13 cellular contexts compared by ENCODE assay signal in the genomic region with DNA sequence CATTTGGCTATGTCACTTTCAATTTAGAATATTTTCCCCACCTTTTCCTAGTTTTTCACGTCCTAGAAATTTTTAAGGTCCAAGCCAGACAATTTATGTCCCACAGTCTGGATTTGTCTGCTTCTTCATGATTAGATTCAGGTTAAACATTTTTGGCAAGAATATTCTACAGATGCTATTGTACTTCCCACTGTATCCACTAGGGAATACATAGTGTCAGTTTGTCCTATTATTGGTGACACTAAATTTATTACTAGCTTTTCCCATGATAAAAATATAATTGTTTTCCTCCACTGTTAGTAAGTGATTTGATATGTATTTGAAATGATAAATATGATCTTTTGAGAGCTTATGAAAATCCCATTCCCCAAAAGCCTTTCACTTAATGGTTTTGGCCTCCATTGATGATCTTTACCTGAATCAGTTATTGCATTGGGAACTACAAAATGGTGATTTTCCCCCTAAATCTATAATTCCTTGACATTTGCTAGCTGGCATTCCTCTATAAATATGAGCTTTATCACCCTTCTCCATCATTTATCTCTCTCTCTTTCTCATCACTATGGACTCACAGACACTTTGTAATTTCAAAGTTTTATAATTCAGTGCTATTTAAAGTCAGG. TPM values are rescaled to one million over a fixed set of nuclear protein-coding genes. Genes with fewer than 3 reads are reported as not detected.
DNase-seq lines count a peak whose midpoint lies in the region; ATAC-seq, FAIRE-seq and TF ChIP-seq lines count a peak whose summit lies in the region.
"Had no signal": no experiment of that assay in that cellular context is flagged by ENCODE, and none has a peak within 500 bp of the region (broad histone marks: within the 10 kb centered on the region; RNA-seq: fewer than 3 reads in every experiment).

No MANE protein-coding gene starts in this region.

- H3K9me3 ChIP-seq in A673 (ENCODE audit: low read depth, low read length, poor library complexity, severe bottlenecking) = no peaks in the 10 kb centered on the region
- no peaks in the 10 kb centered on the region for H3K9me3 ChIP-seq in hepatocyte (ENCODE audit: low read depth)

- no peaks in the 10 kb centered on the region for H4K20me1 ChIP-seq in hepatocyte (ENCODE audit: insufficient read depth, poor library complexity, severe bottlenecking)

- H3K9me2 ChIP-seq in hepatocyte (replicated peaks; ENCODE audit: insufficient read depth) = no peaks in the 10 kb centered on the region

- POLR2A ChIA-PET in A673 (lab: Charles Lee; ENCODE audit: low non-redundant PET) = no interaction called here

- H3K27me3 ChIP-seq in A673 (replicated peaks; ENCODE audit: insufficient read depth, low read depth, low read length, poor library complexity) (no peaks in the 10 kb centered on the region), hepatocyte (no peaks in the 10 kb centered on the region)

- H3K4me1 ChIP-seq in A673 (ENCODE audit: insufficient read depth, low read length, poor library complexity, severe bottlenecking) (no peaks in the 10 kb centered on the region), hepatocyte (ENCODE audit: insufficient read depth) (no peaks in the 10 kb centered on the region)

- no peak overlapping the region for H3K4me2 ChIP-seq in hepatocyte

- ATAC-seq in GM21717 (IDR thresholded peaks at IDR 0.05; ENCODE audit: unreplicated experiment) = no peak
- no peak for ATAC-seq in stimulated activated effector memory CD8-positive, alpha-beta T cell treated with anti-CD3 and anti-CD28 coated beads, Interleukin-12 subunit alpha, Interleukin-12 subunit beta, amount 100 ng/mL, for 72 hours
- ATAC-seq in GM21360 (IDR thresholded peaks at IDR 0.05; ENCODE audit: unreplicated experiment) = no peak
- ATAC-seq: activated CD4-positive, CD25-positive, alpha-beta regulatory T cell treated with anti-CD3 and anti-CD28 coated beads, Interleukin-2, amount 50 U/mL, for 24 hours had no signal

- intact Hi-C loops in A673 (cut with micrococcal nuclease; ENCODE audit: unreplicated experiment) = loop anchor here (5.0 kb wide), 3 partner anchors 257 to 722 kb away; no protein-coding TSS in a partner anchor

- 93% methylated on average over 1 of the region's 1 CpG for WGBS in hepatocyte (ENCODE audit: low lambda C conversion rate, missing lambda C conversion rate)

- no peak overlapping the region for H3K27ac ChIP-seq in A673 (ENCODE audit: low read depth, low read length, poor library complexity, severe bottlenecking)
- no peak overlapping the region for H3K27ac ChIP-seq in VCaP
- no peak overlapping the region for H3K27ac ChIP-seq in hepatocyte

- H3K4me1 Mint-ChIP-seq in stimulated activated effector memory CD8-positive, alpha-beta T cell treated with anti-CD3 and anti-CD28 coated beads, Interleukin-12 subunit alpha, Interleukin-12 subunit beta, amount 100 ng/mL, for 72 hours = no peaks in the 10 kb centered on the region

- CTCF ChIA-PET in A673 (lab: Charles Lee) = no interaction called here

- H3K27ac Mint-ChIP-seq in stimulated activated effector memory CD8-positive, alpha-beta T cell treated with anti-CD3 and anti-CD28 coated beads, Interleukin-12 subunit alpha, Interleukin-12 subunit beta, amount 100 ng/mL, for 72 hours = no peak overlapping the region
- H3K27ac Mint-ChIP-seq: CD4-positive, alpha-beta T cell; dendritic cell treated with granulocyte-macrophage colony-stimulating factor and Interleukin-4, amounts not matched to agents 40 ng/mL and 50 ng/mL, for 4 days had no signal

- no peak for TF ChIP-seq POLR2A in H54 (IDR thresholded peaks at IDR 0.05; ENCODE audit: low read depth, low read length)

- H3K9me3 Mint-ChIP-seq in stimulated activated effector memory CD8-positive, alpha-beta T cell treated with anti-CD3 and anti-CD28 coated beads, Interleukin-12 subunit alpha, Interleukin-12 subunit beta, amount 100 ng/mL, for 72 hours = no peaks in the 10 kb centered on the region
- H3K9me3 Mint-ChIP-seq: CD4-positive, alpha-beta T cell; dendritic cell treated with granulocyte-macrophage colony-stimulating factor and Interleukin-4, amounts not matched to agents 40 ng/mL and 50 ng/mL, for 4 days had no signal

- no peaks in the 10 kb centered on the region for H3K36me3 ChIP-seq in A673 (ENCODE audit: insufficient read depth, low read length, poor library complexity, severe bottlenecking)
- H3K36me3 ChIP-seq in hepatocyte (replicated peaks; ENCODE audit: insufficient read depth, low read depth) = no peaks in the 10 kb centered on the region

- no peak overlapping the region for H3K4me3 ChIP-seq in A673 (ENCODE audit: low read depth, low read length, poor library complexity, severe bottlenecking)
- no peak overlapping the region for H3K4me3 ChIP-seq in hepatocyte

- DNase-seq in A673 (ENCODE audit: low spot score) (no peak), H54 (ENCODE audit: insufficient read length, low spot score) (no peak), hepatocyte (ENCODE audit: low spot score) (no peak), NCI-H2171 treated with DMSO at 0.1 percent for 48 hours (lab: John Stamatoyannopoulos, UW) (no peak)
- no peak for DNase-seq in stimulated activated effector memory CD8-positive, alpha-beta T cell treated with anti-CD3 and anti-CD28 coated beads, Interleukin-12 subunit alpha, Interleukin-12 subunit beta, amount 100 ng/mL, for 72 hours (ENCODE audit: low spot score in 2 of 2)
- DNase-seq: CD4-positive, alpha-beta T cell; hippocampal formation; NCI-H2029 had no signal

- BruUV-seq in A673 (replicated peaks; lab: Mats Ljungman, UMichigan) = no TSS peak

- H3K79me2 ChIP-seq in hepatocyte = no peaks in the 10 kb centered on the region

- no peak overlapping the region for H2AFZ ChIP-seq in hepatocyte

- no peak overlapping the region for H3K4me3 Mint-ChIP-seq in stimulated activated effector memory CD8-positive, alpha-beta T cell treated with anti-CD3 and anti-CD28 coated beads, Interleukin-12 subunit alpha, Interleukin-12 subunit beta, amount 100 ng/mL, for 72 hours
- H3K4me3 Mint-ChIP-seq: CD4-positive, alpha-beta T cell; dendritic cell treated with granulocyte-macrophage colony-stimulating factor and Interleukin-4, amounts not matched to agents 40 ng/mL and 50 ng/mL, for 4 days had no signal

- no peaks in the 10 kb centered on the region for H3K36me3 Mint-ChIP-seq in stimulated activated effector memory CD8-positive, alpha-beta T cell treated with anti-CD3 and anti-CD28 coated beads, Interleukin-12 subunit alpha, Interleukin-12 subunit beta, amount 100 ng/mL, for 72 hours

- FAIRE-seq in H54 (lab: Jason Lieb, UNC) = peak; percentile 70

- peak; percentile 37; the same call in 1 of the 2 replicates for TF ChIP-seq CTCF in A673 (conservative IDR thresholded peaks at IDR 0.05; ENCODE audit: low read depth, low read length)
- TF ChIP-seq CTCF in VCaP (conservative IDR thresholded peaks at IDR 0.05) = peak; percentile 39
- peak; percentile 18 for TF ChIP-seq CTCF in hepatocyte (IDR thresholded peaks at IDR 0.05; ENCODE audit: poor library complexity)

RNA-seq across cellular contexts. Expression of a gene that starts 8.3 kb away (rescaled TPM):
- total RNA-seq in A673 (2021) (not detected in 2 replicates), hepatocyte (6.4 and 13.2 TPM in 2 replicates)
- 9.2 and 11.5 TPM in 2 replicates for polyA plus RNA-seq in hepatocyte
- total RNA-seq: CD4-positive, alpha-beta T cell had no signal
